Comparison of ENCODE assay signal across 14 cellular contexts in genomic region chr3:105747621-105748165, GRCh38.
DNase-seq lines count a peak whose midpoint lies in the region; ATAC-seq lines count a peak whose summit lies in the region.
"Had no signal": no experiment of that assay in that cellular context is flagged by ENCODE, and none has a peak within 500 bp of the region (broad histone marks: within the 10 kb centered on the region; RNA-seq: fewer than 3 reads in every experiment).

No MANE protein-coding gene starts in this region.

- H3K9me3 Mint-ChIP-seq in naive thymus-derived CD8-positive, alpha-beta T cell, result peaks cover 0 to 2% (median 0%) of the 10 kb centered on the region in 9 donors
- H3K9me3 Mint-ChIP-seq: H9 had no signal

- no peaks in the 10 kb centered on the region for H3K27me3 Mint-ChIP-seq in naive thymus-derived CD8-positive, alpha-beta T cell
- H3K27me3 Mint-ChIP-seq: B cell had no signal

- ATAC-seq in Right ventricle myocardium inferior, result peak; percentile 41
- no peak for ATAC-seq in naive thymus-derived CD8-positive, alpha-beta T cell
- ATAC-seq in HG02759 (IDR thresholded peaks at IDR 0.05; ENCODE audit: unreplicated experiment), result no peak

- peak overlapping the region in 6 of 10 donors; percentile 15 to 78 (median 72) for H3K4me3 Mint-ChIP-seq in naive thymus-derived CD8-positive, alpha-beta T cell
- H3K4me3 Mint-ChIP-seq: B cell, H9 had no signal

- H3K36me3 Mint-ChIP-seq in naive thymus-derived CD8-positive, alpha-beta T cell, result peaks cover 5 to 17% (median 13%) of the 10 kb centered on the region in 3 donors

- DNase-seq in Right ventricle myocardium inferior (ENCODE audit: missing footprints) (no peak), cardiac septum (ENCODE audit: low spot score) (no peak), amniotic epithelial cell (ENCODE audit: low read depth) (peak; percentile 12), amygdala (lab: John Stamatoyannopoulos, UW) (no peak), LoVo (ENCODE audit: low spot score) (no peak), AG08395 (ENCODE audit: low spot score) (no peak)
- DNase-seq in naive thymus-derived CD8-positive, alpha-beta T cell, result no peak
- DNase-seq: anterior cingulate cortex, H9, NCI-H187, NCI-H82, substantia nigra had no signal

- peak overlapping the region in 9 of 10 donors; percentile 39 to 94 (median 88) for H3K27ac Mint-ChIP-seq in naive thymus-derived CD8-positive, alpha-beta T cell
- H3K27ac Mint-ChIP-seq: B cell had no signal

- H3K4me1 Mint-ChIP-seq in naive thymus-derived CD8-positive, alpha-beta T cell, result peaks cover 28 to 89% (median 67%) of the 10 kb centered on the region in 4 donors

- POLR2A ChIA-PET in naive thymus-derived CD8-positive, alpha-beta T cell (lab: Charles Lee), result no interaction called here

- intact Hi-C loops in Right ventricle myocardium inferior (cut with DNase I) (no loop called here), cardiac septum (cut with DNase I) (loop anchor here (5.0 kb wide), 2 partner anchors 45 to 120 kb away; partner anchors contain the start of gene CBLB)
